ENCODE assay signal across 36 cellular contexts in the genomic region with DNA sequence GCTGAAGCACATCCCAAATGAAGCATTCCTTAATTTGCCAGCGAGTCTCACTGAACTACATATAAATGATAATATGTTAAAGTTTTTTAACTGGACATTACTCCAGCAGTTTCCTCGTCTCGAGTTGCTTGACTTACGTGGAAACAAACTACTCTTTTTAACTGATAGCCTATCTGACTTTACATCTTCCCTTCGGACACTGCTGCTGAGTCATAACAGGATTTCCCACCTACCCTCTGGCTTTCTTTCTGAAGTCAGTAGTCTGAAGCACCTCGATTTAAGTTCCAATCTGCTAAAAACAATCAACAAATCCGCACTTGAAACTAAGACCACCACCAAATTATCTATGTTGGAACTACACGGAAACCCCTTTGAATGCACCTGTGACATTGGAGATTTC. TPM values are rescaled to one million over a fixed set of nuclear protein-coding genes. Genes with fewer than 3 reads are reported as not detected.
"Had no signal": no experiment of that assay in that cellular context is flagged by ENCODE, and none has a peak within 500 bp of the region (broad histone marks: within the 10 kb centered on the region; RNA-seq: fewer than 3 reads in every experiment).

No MANE protein-coding gene starts in this region.

- H3K4me1 ChIP-seq: ascending aorta, esophagus muscularis mucosa, foreskin keratinocyte, gastrocnemius medialis, heart left ventricle had no signal

- DNase-seq: activated CD4-positive, alpha-beta memory T cell treated with anti-CD3 and anti-CD28 coated beads for 36 hours; activated CD4-positive, alpha-beta T cell treated with anti-CD3 and anti-CD28 coated beads for 36 hours; activated CD4-positive, alpha-beta T cell treated with anti-CD3 and anti-CD28 coated beads, Interleukin-2, amount 10 ng/mL, durations not matched to agents 24 days and 14 days; activated CD4-positive, CD25-positive, alpha-beta regulatory T cell; activated CD4-positive, CD25-positive, alpha-beta regulatory T cell treated with anti-CD3 and anti-CD28 coated beads, Interleukin-2, amount 50 U/mL, for 72 hours; activated CD8-positive, alpha-beta memory T cell treated with anti-CD3 and anti-CD28 coated beads, Interleukin-2, amount 10 ng/mL, durations not matched to agents 7 days and 5 days; activated CD8-positive, alpha-beta memory T cell treated with anti-CD3 and anti-CD28 coated beads, Interleukin-2, amount 50 U/mL, for 4 hours; activated CD8-positive, alpha-beta T cell treated with anti-CD3 and anti-CD28 coated beads, Interleukin-2, amount 10 ng/mL, durations not matched to agents 7 days and 5 days; activated gamma-delta T cell; activated naive CD4-positive, alpha-beta T cell; activated naive CD4-positive, alpha-beta T cell treated with anti-CD3 and anti-CD28 coated beads, Interleukin-2, amount 10 ng/mL, durations not matched to agents 7 days and 5 days; activated naive CD8-positive, alpha-beta T cell treated with anti-CD3 and anti-CD28 coated beads, Interleukin-2, amount 10 ng/mL, durations not matched to agents 7 days and 5 days; activated T-cell treated with anti-CD3 and anti-CD28 coated beads, Interleukin-2, amount 50 U/mL, for 1 hour; activated T-cell treated with anti-CD3 and anti-CD28 coated beads, Interleukin-2, amount 50 U/mL, for 48 hours; brain microvascular endothelial cell; dorsolateral prefrontal cortex; effector memory CD4-positive, alpha-beta T cell; endodermal cell; erythroblast; foreskin keratinocyte; gastrocnemius medialis; glutamatergic neuron; heart left ventricle; T-cell; T1000 had no signal

- H3K27ac ChIP-seq: ascending aorta, brain microvascular endothelial cell, coronary artery, dorsolateral prefrontal cortex, esophagus muscularis mucosa, foreskin keratinocyte, gastrocnemius medialis, heart left ventricle had no signal

- H3K36me3 Mint-ChIP-seq: activated CD4-positive, alpha-beta memory T cell treated with anti-CD3 and anti-CD28 coated beads for 36 hours; activated CD8-positive, alpha-beta memory T cell treated with anti-CD3 and anti-CD28 coated beads, Interleukin-2, amount 10 ng/mL, durations not matched to agents 7 days and 5 days; activated naive CD4-positive, alpha-beta T cell treated with anti-CD3 and anti-CD28 coated beads, Interleukin-2, amount 10 ng/mL, durations not matched to agents 7 days and 5 days; activated naive CD4-positive, alpha-beta T cell treated with anti-CD3 and anti-CD28 coated beads, Interleukin-2, amount 50 U/mL, for 72 hours; activated naive CD8-positive, alpha-beta T cell treated with anti-CD3 and anti-CD28 coated beads, Interleukin-2, amount 10 ng/mL, durations not matched to agents 7 days and 5 days; T-cell had no signal

- H3K27me3 ChIP-seq: ascending aorta, brain microvascular endothelial cell, esophagus muscularis mucosa, foreskin keratinocyte, gastrocnemius medialis had no signal

- H3K4me3 Mint-ChIP-seq: activated CD4-positive, alpha-beta memory T cell treated with anti-CD3 and anti-CD28 coated beads for 36 hours; activated CD4-positive, alpha-beta T cell treated with anti-CD3 and anti-CD28 coated beads for 36 hours; activated CD4-positive, alpha-beta T cell treated with anti-CD3 and anti-CD28 coated beads, Interleukin-2, amount 10 ng/mL, durations not matched to agents 24 days and 14 days; activated CD8-positive, alpha-beta memory T cell treated with anti-CD3 and anti-CD28 coated beads, Interleukin-2, amount 10 ng/mL, durations not matched to agents 7 days and 5 days; activated CD8-positive, alpha-beta T cell treated with anti-CD3 and anti-CD28 coated beads, Interleukin-2, amount 10 ng/mL, durations not matched to agents 7 days and 5 days; activated naive CD4-positive, alpha-beta T cell treated with anti-CD3 and anti-CD28 coated beads, Interleukin-2, amount 10 ng/mL, durations not matched to agents 7 days and 5 days; activated naive CD8-positive, alpha-beta T cell treated with anti-CD3 and anti-CD28 coated beads, Interleukin-2, amount 10 ng/mL, durations not matched to agents 7 days and 5 days; activated T-helper 1 cell treated with anti-CD3 and anti-CD28 coated beads, Interleukin-12 subunit alpha, Interleukin-12 subunit beta, Interleukin-2, Interleukin-4 antibody, amounts not matched to agents 30 ng/mL and 10 ng/mL and 1 ng/mL, durations not matched to agents 14 hours and 24 hours and 36 hours; central memory CD8-positive, alpha-beta T cell; dendritic cell treated with granulocyte-macrophage colony-stimulating factor and Interleukin-4, amounts not matched to agents 40 ng/mL and 50 ng/mL, for 4 days; endodermal cell; T-cell; T-helper 1 cell treated with Interleukin-12 subunit alpha and Interleukin-12 subunit beta and Interleukin-4 antibody, amounts not matched to agents 30 μg/mL and 1 μg/mL, for 36 hours; T-helper 2 cell treated with Interferon-gamma antibody and Interleukin-4, amounts not matched to agents 5 μg/mL and 100 μg/mL, for 36 hours had no signal

- H3K36me3 ChIP-seq: ascending aorta, brain microvascular endothelial cell, esophagus muscularis mucosa, gastrocnemius medialis, heart left ventricle had no signal

- FAIRE-seq: bronchial epithelial cell had no signal

- H3K27ac Mint-ChIP-seq: activated CD4-positive, alpha-beta memory T cell treated with anti-CD3 and anti-CD28 coated beads for 36 hours; activated CD4-positive, alpha-beta T cell treated with anti-CD3 and anti-CD28 coated beads for 36 hours; activated CD4-positive, alpha-beta T cell treated with anti-CD3 and anti-CD28 coated beads, Interleukin-2, amount 10 ng/mL, durations not matched to agents 24 days and 14 days; activated CD8-positive, alpha-beta memory T cell treated with anti-CD3 and anti-CD28 coated beads, Interleukin-2, amount 10 ng/mL, durations not matched to agents 7 days and 5 days; activated CD8-positive, alpha-beta T cell treated with anti-CD3 and anti-CD28 coated beads, Interleukin-2, amount 10 ng/mL, durations not matched to agents 7 days and 5 days; activated naive CD4-positive, alpha-beta T cell treated with anti-CD3 and anti-CD28 coated beads, Interleukin-2, amount 10 ng/mL, durations not matched to agents 7 days and 5 days; activated naive CD4-positive, alpha-beta T cell treated with anti-CD3 and anti-CD28 coated beads, Interleukin-2, amount 50 U/mL, for 72 hours; activated naive CD8-positive, alpha-beta T cell treated with anti-CD3 and anti-CD28 coated beads, Interleukin-2, amount 10 ng/mL, durations not matched to agents 7 days and 5 days; activated T-helper 1 cell treated with anti-CD3 and anti-CD28 coated beads, Interleukin-12 subunit alpha, Interleukin-12 subunit beta, Interleukin-2, Interleukin-4 antibody, amounts not matched to agents 30 ng/mL and 10 ng/mL and 1 ng/mL, durations not matched to agents 14 hours and 24 hours and 36 hours; dendritic cell treated with granulocyte-macrophage colony-stimulating factor and Interleukin-4, amounts not matched to agents 40 ng/mL and 50 ng/mL, for 4 days; endodermal cell; T-cell; T-helper 1 cell treated with Interleukin-12 subunit alpha and Interleukin-12 subunit beta and Interleukin-4 antibody, amounts not matched to agents 30 μg/mL and 1 μg/mL, for 36 hours; T-helper 2 cell treated with Interferon-gamma antibody and Interleukin-4, amounts not matched to agents 5 μg/mL and 100 μg/mL, for 36 hours had no signal

- H3K4me1 Mint-ChIP-seq: activated CD4-positive, alpha-beta T cell treated with anti-CD3 and anti-CD28 coated beads for 36 hours; activated CD4-positive, alpha-beta T cell treated with anti-CD3 and anti-CD28 coated beads, Interleukin-2, amount 10 ng/mL, durations not matched to agents 24 days and 14 days; activated naive CD4-positive, alpha-beta T cell treated with anti-CD3 and anti-CD28 coated beads, Interleukin-2, amount 10 ng/mL, durations not matched to agents 7 days and 5 days; activated naive CD8-positive, alpha-beta T cell treated with anti-CD3 and anti-CD28 coated beads, Interleukin-2, amount 10 ng/mL, durations not matched to agents 7 days and 5 days; central memory CD8-positive, alpha-beta T cell; endodermal cell had no signal

- H3K4me3 ChIP-seq: ascending aorta, coronary artery, dorsolateral prefrontal cortex, esophagus muscularis mucosa, gastrocnemius medialis, heart left ventricle had no signal

- H3K9me3 ChIP-seq: ascending aorta, esophagus muscularis mucosa, gastrocnemius medialis had no signal

- H3K27me3 Mint-ChIP-seq: dendritic cell treated with granulocyte-macrophage colony-stimulating factor and Interleukin-4, amounts not matched to agents 40 ng/mL and 50 ng/mL, for 4 days had no signal

- H3K9me3 Mint-ChIP-seq: activated CD4-positive, alpha-beta memory T cell treated with anti-CD3 and anti-CD28 coated beads for 36 hours; activated naive CD4-positive, alpha-beta T cell treated with anti-CD3 and anti-CD28 coated beads, Interleukin-2, amount 10 ng/mL, durations not matched to agents 7 days and 5 days; activated naive CD4-positive, alpha-beta T cell treated with anti-CD3 and anti-CD28 coated beads, Interleukin-2, amount 50 U/mL, for 72 hours; central memory CD8-positive, alpha-beta T cell; T-helper 2 cell treated with Interferon-gamma antibody and Interleukin-4, amounts not matched to agents 5 μg/mL and 100 μg/mL, for 36 hours had no signal

RNA-seq across cellular contexts. Expression of a gene that starts 14.6 kb away (rescaled TPM):
- total RNA-seq: activated CD4-positive, alpha-beta memory T cell treated with anti-CD3 and anti-CD28 coated beads for 36 hours; activated CD4-positive, alpha-beta T cell treated with anti-CD3 and anti-CD28 coated beads for 36 hours; activated CD4-positive, alpha-beta T cell treated with anti-CD3 and anti-CD28 coated beads, Interleukin-2, amount 10 ng/mL, durations not matched to agents 24 days and 14 days; activated CD8-positive, alpha-beta memory T cell treated with anti-CD3 and anti-CD28 coated beads for 36 hours; activated CD8-positive, alpha-beta memory T cell treated with anti-CD3 and anti-CD28 coated beads, Interleukin-2, amount 10 ng/mL, durations not matched to agents 7 days and 5 days; activated CD8-positive, alpha-beta T cell treated with anti-CD3 and anti-CD28 coated beads, Interleukin-2, amount 10 ng/mL, durations not matched to agents 7 days and 5 days; activated naive CD4-positive, alpha-beta T cell treated with anti-CD3 and anti-CD28 coated beads, Interleukin-2, amount 50 U/mL, for 72 hours; activated T-helper 1 cell treated with anti-CD3 and anti-CD28 coated beads, Interleukin-12 subunit alpha, Interleukin-12 subunit beta, Interleukin-2, Interleukin-4 antibody, amounts not matched to agents 30 ng/mL and 10 ng/mL and 1 ng/mL, durations not matched to agents 14 hours and 24 hours and 36 hours; bronchial epithelial cell; endodermal cell; foreskin keratinocyte; T-cell had no signal

RNA-seq across cellular contexts. Expression of a gene that starts 54.1 kb away (rescaled TPM):
- total RNA-seq: activated CD4-positive, alpha-beta memory T cell treated with anti-CD3 and anti-CD28 coated beads for 36 hours; activated CD8-positive, alpha-beta memory T cell treated with anti-CD3 and anti-CD28 coated beads for 36 hours; ascending aorta; bronchial epithelial cell; endodermal cell; foreskin keratinocyte had no signal
